Comparison of ENCODE assay signal across 25 cellular contexts in genomic region chr3:162175904-162176303, GRCh38.
"Had no signal": no experiment of that assay in that cellular context is flagged by ENCODE, and none has a peak within 500 bp of the region (broad histone marks: within the 10 kb centered on the region; RNA-seq: fewer than 3 reads in every experiment).

No MANE protein-coding gene starts in this region.

- H3K9me3 ChIP-seq: lower lobe of right lung, prostate gland, sigmoid colon, thoracic aorta had no signal

- H3K4me3 ChIP-seq: coronary artery, esophagus muscularis mucosa, heart right ventricle, lower lobe of right lung, prostate gland, right atrium auricular region, sigmoid colon, skin epidermis, spleen, thoracic aorta, tibial nerve, upper lobe of left lung had no signal

- H3K36me3 ChIP-seq: esophagus muscularis mucosa, heart right ventricle, lower lobe of right lung, prostate gland, right atrium auricular region, sigmoid colon, spleen, thoracic aorta, tibial nerve, upper lobe of left lung had no signal

- H3K27ac ChIP-seq: coronary artery, esophagus muscularis mucosa, heart right ventricle, lower lobe of right lung, prostate gland, right atrium auricular region, sigmoid colon, skin epidermis, spleen, thoracic aorta, tibial nerve, upper lobe of left lung had no signal

- ATAC-seq: heart right ventricle; left colon; left ventricle myocardium superior; lower lobe of right lung; naive thymus-derived CD8-positive, alpha-beta T cell; stimulated activated memory B cell treated with anti-CD40 and anti-IgM and Interleukin-4, amounts not matched to agents 10 μg/mL and 1 μg/mL and 100 μg/mL, for 72 hours; stimulated activated naive CD8-positive, alpha-beta T cell treated with anti-CD3 and anti-CD28 coated beads, Interleukin-15, Interleukin-2, amounts not matched to agents 100 U/mL and 50 U/mL, for 24 hours had no signal

- H3K4me1 ChIP-seq: esophagus muscularis mucosa, heart right ventricle, lower lobe of right lung, prostate gland, right atrium auricular region, sigmoid colon, spleen, tibial nerve, upper lobe of left lung had no signal

- H3K27me3 ChIP-seq: esophagus muscularis mucosa, heart right ventricle, right atrium auricular region, sigmoid colon, spleen, tibial nerve, upper lobe of left lung had no signal

- DNase-seq: dermis blood vessel endothelial cell; effector memory CD4-positive, alpha-beta T cell; foreskin melanocyte; glutamatergic neuron; heart right ventricle; hippocampal formation; islet precursor cell; kidney glomerular epithelial cell; left colon; left ventricle myocardium superior; lower lobe of right lung; naive thymus-derived CD8-positive, alpha-beta T cell; sigmoid colon; spleen; stimulated activated CD4-positive, alpha-beta T cell treated with anti-CD3 and anti-CD28 coated beads, Interleukin-4, amount 100 ng/mL, for 4 hours; stimulated activated naive CD8-positive, alpha-beta T cell treated with anti-CD3 and anti-CD28 coated beads, Interleukin-15, Interleukin-2, amounts not matched to agents 100 U/mL and 50 U/mL, for 24 hours; upper lobe of left lung had no signal
